Comparison of ENCODE assay signal across 18 cellular contexts in genomic region chr12:130286041-130286440, GRCh38. TPM values are rescaled to one million over a fixed set of nuclear protein-coding genes. Genes with fewer than 3 reads are reported as not detected.
DNase-seq lines count a peak whose midpoint lies in the region; FAIRE-seq and TF ChIP-seq lines count a peak whose summit lies in the region.
"Had no signal": no experiment of that assay in that cellular context is flagged by ENCODE, and none has a peak within 500 bp of the region (broad histone marks: within the 10 kb centered on the region; RNA-seq: fewer than 3 reads in every experiment).

No MANE protein-coding gene starts in this region.

- H3K9ac ChIP-seq in neuronal stem cell (ENCODE audit: low read depth, low read length, poor library complexity) = no peak overlapping the region
- H3K9ac ChIP-seq: GM23248 had no signal

- peak overlapping the region; percentile 33 for H2BK5ac ChIP-seq in neuronal stem cell (ENCODE audit: low read length)

- intact Hi-C loops in esophagus squamous epithelium (cut with DNase I) = no loop called here
- intact Hi-C loops in ovary (cut with DNase I) = no loop called here

- no peak overlapping the region for H2BK12ac ChIP-seq in neuronal stem cell (ENCODE audit: low read length)

- H2BK15ac ChIP-seq in neuronal stem cell (ENCODE audit: low read length) = no peak overlapping the region

- H2AK5ac ChIP-seq in neuronal stem cell (ENCODE audit: low read depth, low read length) = no peak overlapping the region

- TF ChIP-seq CTCF in LNCAP (IDR thresholded peaks at IDR 0.05) (peak; percentile 39), esophagus squamous epithelium (IDR thresholded peaks at IDR 0.05) (no peak), ovary (IDR thresholded peaks at IDR 0.05) (no peak)

- no peaks in the 10 kb centered on the region for H3K79me1 ChIP-seq in neuronal stem cell (ENCODE audit: low read depth, low read length)

- no peak overlapping the region for H2BK120ac ChIP-seq in neuronal stem cell (ENCODE audit: low read depth, low read length)

- H3K4me1 ChIP-seq in neuronal stem cell (ENCODE audit: control insufficient read depth in 2 of 2, insufficient read depth in 1 of 2, low read depth in 1 of 2, low read length in 2 of 2) = peaks cover 0 to 2% of the 10 kb centered on the region in 2 donors
- peaks cover 0 to 28% (median 0%) of the 10 kb centered on the region in 3 donors for H3K4me1 ChIP-seq in esophagus squamous epithelium
- H3K4me1 ChIP-seq in ovary (ENCODE audit: insufficient read depth) = no peaks in the 10 kb centered on the region
- H3K4me1 ChIP-seq: A549, right atrium auricular region, transverse colon had no signal

- peak; percentile 27 for DNase-seq in NCI-H146 (lab: John Stamatoyannopoulos, UW)
- no peak for DNase-seq in NCI-H146 treated with DMSO at 0.1 percent for 48 hours (lab: John Stamatoyannopoulos, UW; ENCODE audit: unreplicated experiment)
- DNase-seq in cerebellar cortex (ENCODE audit: low spot score) = peak; percentile 33
- DNase-seq in neuronal stem cell (ENCODE audit: low spot score) = no peak
- no peak for DNase-seq in esophagus squamous epithelium (lab: John Stamatoyannopoulos, UW)
- no peak for DNase-seq in H54 (ENCODE audit: insufficient read length, low spot score)
- no peak for DNase-seq in ovary
- DNase-seq: GM23248; naive thymus-derived CD8-positive, alpha-beta T cell; NCI-H2029 treated with DMSO at 0.1 percent for 48 hours; stimulated activated CD4-positive, alpha-beta T cell treated with anti-CD3 and anti-CD28 coated beads, Interleukin-4, amount 100 ng/mL, for 1 hour; transverse colon had no signal

- H3K4me3 ChIP-seq in neuronal stem cell (ENCODE audit: low read length in 2 of 2) (no peak overlapping the region), esophagus squamous epithelium (no peak overlapping the region), ovary (no peak overlapping the region)
- H3K4me3 ChIP-seq: A549, GM23248, right atrium auricular region, transverse colon had no signal

- WGBS in neuronal stem cell (ENCODE audit: extremely low coverage in 2 of 2, insufficient read length in 2 of 2, insufficient replicate concordance in 1 of 2), 2 donors = no CpG with 5 or more reads among the region's 8 CpGs
- WGBS in esophagus squamous epithelium, 2 donors = 69 to 80% methylated on average over 4 of the region's 8 CpGs
- WGBS in ovary, 3 donors = 41 to 52% (median 52%) methylated on average over 8 of the region's 8 CpGs

- H3K27ac ChIP-seq in neuronal stem cell (replicated peaks; ENCODE audit: low read length) (no peak overlapping the region), esophagus squamous epithelium (no peak overlapping the region), ovary (no peak overlapping the region)
- H3K27ac ChIP-seq: A549, GM23248, right atrium auricular region, transverse colon, VCaP had no signal

- no peak overlapping the region for H3K18ac ChIP-seq in neuronal stem cell (ENCODE audit: low read length)

- no peak overlapping the region for H2AFZ ChIP-seq in neuronal stem cell (ENCODE audit: low read length)
- H2AFZ ChIP-seq: GM23248 had no signal

- TF ChIP-seq POLR2A in esophagus squamous epithelium (IDR thresholded peaks at IDR 0.05) = no peak
- TF ChIP-seq POLR2A in H54 (IDR thresholded peaks at IDR 0.05; ENCODE audit: low read depth, low read length) = no peak
- TF ChIP-seq POLR2A in ovary (IDR thresholded peaks at IDR 0.05) = no peak

- peaks cover 0 to 3% (median 0%) of the 10 kb centered on the region in 3 experiments for H3K27me3 ChIP-seq in neuronal stem cell (ENCODE audit: control insufficient read depth in 3 of 3, insufficient read depth in 3 of 3, low read depth in 1 of 3, low read length in 3 of 3)
- H3K27me3 ChIP-seq in esophagus squamous epithelium = peaks cover 0 to 6% (median 0%) of the 10 kb centered on the region in 4 donors
- H3K27me3 ChIP-seq in ovary = no peaks in the 10 kb centered on the region
- H3K27me3 ChIP-seq: right atrium auricular region, transverse colon had no signal

- H3K4me2 ChIP-seq in neuronal stem cell (ENCODE audit: insufficient read depth, low read length, poor library complexity, severe bottlenecking) = no peak overlapping the region
- H3K4me2 ChIP-seq: A549 had no signal

- FAIRE-seq in H54 (lab: Jason Lieb, UNC) = no peak
- FAIRE-seq: A549, G401.6 had no signal

- no peak overlapping the region for H3K23ac ChIP-seq in neuronal stem cell (ENCODE audit: low read depth, low read length, poor library complexity)

- H3K36me3 ChIP-seq in neuronal stem cell (replicated peaks in 1 of 2; ENCODE audit: control insufficient read depth in 2 of 2, insufficient read depth in 2 of 2, low read length in 2 of 2) (no peaks in the 10 kb centered on the region), esophagus squamous epithelium (no peaks in the 10 kb centered on the region), ovary (no peaks in the 10 kb centered on the region)
- H3K36me3 ChIP-seq: right atrium auricular region, transverse colon had no signal

- H4K91ac ChIP-seq in neuronal stem cell (ENCODE audit: low read depth, low read length, poor library complexity) = no peak overlapping the region

- H3K14ac ChIP-seq in neuronal stem cell (ENCODE audit: low read length) = no peak overlapping the region

- H4K8ac ChIP-seq in neuronal stem cell (ENCODE audit: low read depth, low read length) = no peak overlapping the region

- no peak overlapping the region for H3K4ac ChIP-seq in neuronal stem cell (ENCODE audit: low read length)

- H3K9me3 ChIP-seq in neuronal stem cell (replicated peaks in 1 of 2; ENCODE audit: control insufficient read depth in 2 of 2, insufficient read depth in 1 of 2, low read depth in 1 of 2, low read length in 2 of 2) (peaks cover 0 to 6% of the 10 kb centered on the region in 2 donors), esophagus squamous epithelium (peaks cover 0 to 6% (median 0%) of the 10 kb centered on the region in 3 donors), ovary (no peaks in the 10 kb centered on the region)
- H3K9me3 ChIP-seq: transverse colon had no signal

- no peak for TF ChIP-seq EP300 in ovary (IDR thresholded peaks at IDR 0.05)

RNA-seq across cellular contexts. Expression of gene PIWIL1, which starts 51.6 kb away (rescaled TPM):
- polyA plus RNA-seq in neuronal stem cell (2013, experiment 1 of 2) = not detected
- polyA plus RNA-seq in neuronal stem cell (2013, experiment 2 of 2) = not detected
- total RNA-seq in esophagus squamous epithelium (under 1 TPM in 1 of 4 donors, not detected in 3; 0.09 TPM), ovary (1 to 10 TPM in 1 of 7 donors, under 1 TPM in 2, not detected in 4; 0.32 to 1.3 (median 0.34) TPM)
- under 1 TPM in 1 of 2 donors, not detected in 1; 0.12 TPM for polyA plus RNA-seq in ovary
- total RNA-seq: fibroblast of lung; GM23248; naive thymus-derived CD8-positive, alpha-beta T cell; right atrium auricular region had no signal
- polyA plus RNA-seq: A549; fibroblast of lung; GM23248; naive thymus-derived CD8-positive, alpha-beta T cell had no signal

Comparison
In these comparisons a context has a peak if more than half of its experiments do, and no peak if none do; other contexts are left out.
1. DNase-seq: peak in NCI-H146 (single experiment) and cerebellar cortex (single experiment); none in NCI-H146 treated with DMSO at 0.1 percent for 48 hours (single experiment), neuronal stem cell (single experiment), esophagus squamous epithelium (single experiment), H54 (single experiment) and ovary (0 of 5).